Comparison of ENCODE assay signal across 1 cellular context in genomic region chr2:62578837-62579640, GRCh38.
TF ChIP-seq lines count a peak whose summit lies in the region.

No MANE protein-coding gene starts in this region.

TF ChIP-seq in HepG2, 621 proteins besides CTCF, POLR2A, EP300 and RAD21 (continued from another document and continues in another):
- TF ChIP-seq IRF2 (CRISPR knock-in tag; IDR thresholded peaks at IDR 0.05) (0 out of 2 replicates have a peak, but pooled peaks have one; percentile 29), ZNF589 (CRISPR knock-in tag; conservative IDR thresholded peaks at IDR 0.05) (no peak), BATF2 (CRISPR knock-in tag; IDR thresholded peaks at IDR 0.05) (no peak), FIP1L1 (IDR thresholded peaks at IDR 0.05; ENCODE audit: borderline replicate concordance, insufficient read depth, low read depth, low read length) (no peak), RARA (CRISPR knock-in tag; IDR thresholded peaks at IDR 0.05) (no peak), ZNF644 (CRISPR knock-in tag; IDR thresholded peaks at IDR 0.05; ENCODE audit: low read depth) (peak; percentile 85), ZNF772 (CRISPR knock-in tag; IDR thresholded peaks at IDR 0.05) (0 out of 2 replicates have a peak, but pooled peaks have one; percentile 58), ZNF354B (CRISPR knock-in tag; IDR thresholded peaks at IDR 0.05) (no peak), BHLHE40 (IDR thresholded peaks at IDR 0.05; ENCODE audit: low read length) (peak; percentile 24; the same call in 1 of the 2 replicates), ZBTB7A (CRISPR knock-in tag; IDR thresholded peaks at IDR 0.05) (no peak), ZIK1 (CRISPR knock-in tag; IDR thresholded peaks at IDR 0.05; ENCODE audit: borderline replicate concordance, low read depth) (no peak), ZNF788 (CRISPR knock-in tag; IDR thresholded peaks at IDR 0.05; ENCODE audit: borderline replicate concordance) (no peak), MXI1 (IDR thresholded peaks at IDR 0.05; ENCODE audit: borderline replicate concordance, low read depth, low read length) (no peak), FOXP4 (CRISPR knock-in tag; IDR thresholded peaks at IDR 0.05) (0 out of 2 replicates have a peak, but pooled peaks have one; percentile 11), REST (IDR thresholded peaks at IDR 0.05; ENCODE audit: borderline replicate concordance in 1 of 2, low read depth in 1 of 2, low read length in 2 of 2) (no peak; a peak in 1 of 4 replicates), GATAD2A (CRISPR knock-in tag; IDR thresholded peaks at IDR 0.05) (peak; percentile 77), NR2F1 (CRISPR knock-in tag; IDR thresholded peaks at IDR 0.05) (no peak), GZF1 (CRISPR knock-in tag; IDR thresholded peaks at IDR 0.05) (no peak), FOXP1 (IDR thresholded peaks at IDR 0.05) (no peak), FOXP1 (CRISPR knock-in tag; IDR thresholded peaks at IDR 0.05) (peak; percentile 34; the same call in 1 of the 2 replicates), TBX2 (CRISPR knock-in tag; IDR thresholded peaks at IDR 0.05; ENCODE audit: borderline replicate concordance) (peak; percentile 80), POLR2AphosphoS5 (IDR thresholded peaks at IDR 0.05; ENCODE audit: low read depth, low read length) (no peak), XRCC5 (optimal IDR thresholded peaks at IDR 0.05; ENCODE audit: low read length) (no peak), ZNF101 (CRISPR knock-in tag; IDR thresholded peaks at IDR 0.05; ENCODE audit: borderline replicate concordance, low read depth) (no peak), MEF2D (CRISPR knock-in tag; IDR thresholded peaks at IDR 0.05) (no peak), FOSL2 (CRISPR knock-in tag; IDR thresholded peaks at IDR 0.05) (peak; percentile 95), ARID4A (CRISPR knock-in tag; IDR thresholded peaks at IDR 0.05; ENCODE audit: borderline replicate concordance) (no peak), PRDM4 (CRISPR knock-in tag; IDR thresholded peaks at IDR 0.05; ENCODE audit: borderline replicate concordance) (no peak), STAT6 (CRISPR knock-in tag; IDR thresholded peaks at IDR 0.05; ENCODE audit: borderline replicate concordance) (no peak), SMARCC2 (IDR thresholded peaks at IDR 0.05) (no peak), FOXA3 (CRISPR knock-in tag; IDR thresholded peaks at IDR 0.05) (peak; percentile 84), POGZ (CRISPR knock-in tag; IDR thresholded peaks at IDR 0.05) (peak; percentile 86), KDM6A (CRISPR knock-in tag; IDR thresholded peaks at IDR 0.05; ENCODE audit: low read depth) (no peak), TERF1 (CRISPR knock-in tag; IDR thresholded peaks at IDR 0.05) (no peak), GLI4 (CRISPR knock-in tag; IDR thresholded peaks at IDR 0.05; ENCODE audit: borderline replicate concordance) (no peak), FOSL1 (CRISPR knock-in tag; IDR thresholded peaks at IDR 0.05; ENCODE audit: borderline replicate concordance) (peak; percentile 83; the same call in 1 of the 2 replicates), GLMP (CRISPR knock-in tag; IDR thresholded peaks at IDR 0.05; ENCODE audit: borderline replicate concordance) (no peak), NONO (IDR thresholded peaks at IDR 0.05) (no peak), NONO (CRISPR knock-in tag; conservative IDR thresholded peaks at IDR 0.05) (no peak), TFDP2 (CRISPR knock-in tag; IDR thresholded peaks at IDR 0.05) (no peak), ZNF709 (CRISPR knock-in tag; IDR thresholded peaks at IDR 0.05) (no peak)
